Comparison of ENCODE assay signal across 8 cellular contexts in the genomic region with DNA sequence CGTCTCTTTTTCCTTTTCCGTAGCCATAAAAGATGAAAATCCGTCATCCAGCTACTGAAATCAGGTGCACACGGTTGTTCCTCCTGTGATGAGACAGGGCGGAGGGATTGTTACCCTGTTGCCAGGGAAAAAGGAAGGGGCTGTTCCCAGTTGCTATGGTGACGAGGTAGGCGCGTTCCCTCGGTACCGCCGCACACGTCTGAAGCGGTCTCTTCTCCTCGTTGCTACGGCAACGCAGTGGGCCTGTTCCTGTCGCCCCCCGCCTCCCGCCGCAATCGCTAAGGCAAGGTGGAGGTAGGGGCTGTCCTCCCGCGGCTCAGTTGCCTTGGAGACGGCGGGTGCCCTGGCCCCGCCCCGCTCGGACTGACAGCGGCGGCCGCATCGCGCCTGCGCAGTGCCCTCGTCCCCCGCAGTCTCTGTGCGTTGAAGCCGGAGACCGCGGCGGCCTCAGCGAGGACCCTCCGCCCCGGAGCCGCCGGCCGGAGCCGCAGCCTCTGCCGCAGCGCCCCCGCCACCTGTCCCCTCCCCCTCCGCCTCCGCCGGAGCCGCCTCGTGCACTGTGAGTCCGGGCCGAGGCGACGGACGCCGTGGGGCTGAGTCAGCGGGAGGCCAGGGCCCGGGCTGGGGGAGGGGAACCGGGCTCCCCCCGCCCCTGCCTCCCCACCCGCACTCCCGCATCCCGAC. TPM values are rescaled to one million over a fixed set of nuclear protein-coding genes. Genes with fewer than 3 reads are reported as not detected.
DNase-seq lines count a peak whose midpoint lies in the region; ATAC-seq and TF ChIP-seq lines count a peak whose summit lies in the region.

A gene (plus strand): TSS at position 394 of the 684 bp plus-strand sequence. CDS start 51,582 bp downstream, outside the sequence.

- DNase-seq in ELR (ENCODE audit: low read depth) (peak; percentile 64), NCI-H1694 (lab: John Stamatoyannopoulos, UW) (peak; percentile 59), right atrium auricular region (ENCODE audit: low spot score) (peak; percentile 70), posterior vena cava (ENCODE audit: low spot score) (peak; percentile 91), type B pancreatic cell (ENCODE audit: extremely low spot score, unreplicated experiment) (peak; percentile 91)
- DNase-seq in T-helper 2 cell treated with Interferon-gamma antibody and Interleukin-4, amounts not matched to agents 5 μg/mL and 100 μg/mL, for 36 hours (ENCODE audit: low spot score), result peak; percentile 80

- no peaks in the 10 kb centered on the region for H3K9me3 ChIP-seq in right atrium auricular region

- peaks cover 0 to 30% of the 10 kb centered on the region in 2 donors for H3K4me1 ChIP-seq in right atrium auricular region

- peak within 1 kb of the TSS; percentile 84 for H3K4me3 Mint-ChIP-seq in T-helper 2 cell treated with Interferon-gamma antibody and Interleukin-4, amounts not matched to agents 5 μg/mL and 100 μg/mL, for 36 hours
- peak within 1 kb of the TSS; percentile 89 for H3K4me3 Mint-ChIP-seq in type B pancreatic cell

- H3K27ac ChIP-seq in angular gyrus (ENCODE audit: low read depth, low read length) (peak within 1 kb of the TSS; percentile 56), right atrium auricular region (peak within 1 kb of the TSS; percentile 84 to 89)

- no peaks in the 10 kb centered on the region for H3K36me3 Mint-ChIP-seq in T-helper 2 cell treated with Interferon-gamma antibody and Interleukin-4, amounts not matched to agents 5 μg/mL and 100 μg/mL, for 36 hours (ENCODE audit: low read depth)
- H3K36me3 Mint-ChIP-seq in type B pancreatic cell, result no peaks in the 10 kb centered on the region

- no peaks in the 10 kb centered on the region for H3K27me3 ChIP-seq in right atrium auricular region

- peak in 1 of 2 donors; percentile 12 for TF ChIP-seq CTCF in right atrium auricular region (IDR thresholded peaks at IDR 0.05)
- no peak for TF ChIP-seq CTCF in type B pancreatic cell (conservative IDR thresholded peaks at IDR 0.05)

- H3K9me3 Mint-ChIP-seq in T-helper 2 cell treated with Interferon-gamma antibody and Interleukin-4, amounts not matched to agents 5 μg/mL and 100 μg/mL, for 36 hours, result no peaks in the 10 kb centered on the region
- H3K9me3 Mint-ChIP-seq in type B pancreatic cell, result no peaks in the 10 kb centered on the region

- peak within 1 kb of the TSS; percentile 90 to 97 for H3K4me3 ChIP-seq in right atrium auricular region

- H3K36me3 ChIP-seq in right atrium auricular region, result no peaks in the 10 kb centered on the region

- peak; percentile 87 for ATAC-seq in HG02642 (IDR thresholded peaks at IDR 0.05; ENCODE audit: poor library complexity, unreplicated experiment)

- intact Hi-C loops in posterior vena cava (cut with DNase I), result loop anchor here in 1 of 2 donors (5.0 kb wide), 1 partner anchor 117 kb away; a partner anchor contains a TSS

- peak within 1 kb of the TSS; percentile 51 for H3K27ac Mint-ChIP-seq in T-helper 2 cell treated with Interferon-gamma antibody and Interleukin-4, amounts not matched to agents 5 μg/mL and 100 μg/mL, for 36 hours
- H3K27ac Mint-ChIP-seq in type B pancreatic cell, result peak within 1 kb of the TSS; percentile 71

- peaks cover 47% of the 10 kb centered on the region for H3K27me3 Mint-ChIP-seq in T-helper 2 cell treated with Interferon-gamma antibody and Interleukin-4, amounts not matched to agents 5 μg/mL and 100 μg/mL, for 36 hours (ENCODE audit: low read depth)
- peaks cover 56% of the 10 kb centered on the region for H3K27me3 Mint-ChIP-seq in type B pancreatic cell

- peaks cover 14% of the 10 kb centered on the region for H3K4me1 Mint-ChIP-seq in T-helper 2 cell treated with Interferon-gamma antibody and Interleukin-4, amounts not matched to agents 5 μg/mL and 100 μg/mL, for 36 hours (ENCODE audit: low read depth)
- peaks cover 25% of the 10 kb centered on the region for H3K4me1 Mint-ChIP-seq in type B pancreatic cell (ENCODE audit: unreplicated experiment)

RNA-seq across cellular contexts. Expression of the gene that starts here (rescaled TPM):
- total RNA-seq in right atrium auricular region (10 to 100 TPM; 20.6 to 33.4 TPM), posterior vena cava (10 to 100 TPM; 11.4 to 16.3 TPM), type B pancreatic cell (ENCODE audit: low replicate concordance) (13.5 and 14.4 TPM in 2 replicates)

Comparison
In these comparisons a context has a peak if more than half of its experiments do, and no peak if none do; other contexts are left out.
1. Peak in every context shown above with its lines: DNase-seq, ATAC-seq, H3K4me3 ChIP-seq and H3K27ac ChIP-seq.